In the genomic region with DNA sequence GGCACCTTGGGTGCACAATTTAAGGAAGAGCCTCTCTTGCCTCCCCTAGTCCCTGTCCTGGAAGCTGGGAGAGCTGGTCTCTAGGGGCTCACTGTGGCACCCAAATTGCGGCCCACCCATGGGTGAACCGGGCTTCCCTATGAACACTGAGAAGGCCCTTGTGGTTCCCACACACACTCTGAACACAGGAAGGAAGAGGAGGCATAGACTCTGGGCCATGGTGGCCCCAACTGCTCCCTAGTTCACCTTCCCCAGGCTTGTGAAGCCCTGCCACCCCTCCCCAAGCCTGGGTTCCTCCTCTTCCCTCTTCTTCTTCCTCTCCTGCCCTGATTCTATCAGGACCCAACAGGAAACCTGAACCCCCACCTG, we compare ENCODE assay signal across 11 cellular contexts. TPM values are rescaled to one million over a fixed set of nuclear protein-coding genes. Genes with fewer than 3 reads are reported as not detected.
DNase-seq lines count a peak whose midpoint lies in the region; ATAC-seq and TF ChIP-seq lines count a peak whose summit lies in the region.
"Had no signal": no experiment of that assay in that cellular context is flagged by ENCODE, and none has a peak within 500 bp of the region (broad histone marks: within the 10 kb centered on the region; RNA-seq: fewer than 3 reads in every experiment).

No MANE protein-coding gene starts in this region.

- H3K9me3 ChIP-seq in BLaER1 = no peaks in the 10 kb centered on the region
- H3K9me3 ChIP-seq in adrenal gland (replicated peaks in 1 of 3) = no peaks in the 10 kb centered on the region

- WGBS in adrenal gland, 4 donors = 55 to 100% (median 89%) methylated on average over 1 to 2 of the region's 2 CpGs

- ATAC-seq in HG02642 (IDR thresholded peaks at IDR 0.05; ENCODE audit: poor library complexity, unreplicated experiment) (no peak), HG03432 (IDR thresholded peaks at IDR 0.05; ENCODE audit: unreplicated experiment) (no peak), HG02623 (IDR thresholded peaks at IDR 0.05; ENCODE audit: unreplicated experiment) (no peak)

- H3K4me3 Mint-ChIP-seq in neural crest cell = peak overlapping the region; percentile 62

- TF ChIP-seq POLR2A in adrenal gland (IDR thresholded peaks at IDR 0.05) = no peak

- no peak overlapping the region for H3K27ac Mint-ChIP-seq in neural crest cell (ENCODE audit: unreplicated experiment)

- intact Hi-C loops in adrenal gland (cut with DNase I) = no loop called here

- H3K4me3 ChIP-seq in BLaER1 (peak overlapping the region; percentile 26), adrenal gland (no peak overlapping the region)

- peaks cover 2% of the 10 kb centered on the region for H3K36me3 Mint-ChIP-seq in neural crest cell (ENCODE audit: low read depth)

- peaks cover 72% of the 10 kb centered on the region for H3K4me1 Mint-ChIP-seq in neural crest cell

- H3K27me3 Mint-ChIP-seq in neural crest cell (ENCODE audit: low read depth) = peaks cover 2% of the 10 kb centered on the region

- H3K9me3 Mint-ChIP-seq in neural crest cell = no peaks in the 10 kb centered on the region

- H3K27me3 ChIP-seq in BLaER1 (no peaks in the 10 kb centered on the region), adrenal gland (no peaks in the 10 kb centered on the region)

- H3K4me1 ChIP-seq in BLaER1 (peaks cover 92% of the 10 kb centered on the region), adrenal gland (replicated peaks in 1 of 2) (peaks cover 59 to 71% of the 10 kb centered on the region in 2 donors)

- H3K36me3 ChIP-seq in BLaER1 (peaks cover 62% of the 10 kb centered on the region), adrenal gland (replicated peaks in 1 of 2) (no peaks in the 10 kb centered on the region)

- H3K9ac ChIP-seq in BLaER1 = peak overlapping the region; percentile 59

- H4K20me1 ChIP-seq in BLaER1 = peaks cover 80% of the 10 kb centered on the region

- DNase-seq in KBM-7 (peak; percentile 48), adrenal gland (no peak), neural crest cell (ENCODE audit: low read depth, low spot score) (no peak), hepatic stellate cell (ENCODE audit: low spot score) (no peak)
- DNase-seq: COR-L47, NCI-H1092 treated with DMSO at 0.1 percent for 48 hours, WERI-Rb-1 had no signal

- TF ChIP-seq CTCF in adrenal gland (IDR thresholded peaks at IDR 0.05) (no peak), neural crest cell (conservative IDR thresholded peaks at IDR 0.05) (no peak)

- in situ Hi-C loops in KBM-7 (cut with MboI; ENCODE audit: low pct_unique_long_range_greater_than_20kb, low sequenced_read_pairs) = no loop called here

- peak overlapping the region; percentile 94 for H3K4me2 ChIP-seq in BLaER1

- H3K27ac ChIP-seq in BLaER1 (peak overlapping the region; percentile 77), adrenal gland (peak overlapping the region in 3 of 5 donors; percentile 93 to 95 (median 95))

RNA-seq across cellular contexts. Expression of a gene that starts 10.5 kb away (rescaled TPM):
- total RNA-seq in adrenal gland (100 to 1,000 TPM; 403 to 850 (median 667) TPM), neural crest cell (128 and 132 TPM in 2 replicates)
- 100 to 1,000 TPM; 298 to 818 (median 483) TPM for polyA plus RNA-seq in adrenal gland
